Comparison of ENCODE assay signal across 8 cellular contexts in the genomic region with DNA sequence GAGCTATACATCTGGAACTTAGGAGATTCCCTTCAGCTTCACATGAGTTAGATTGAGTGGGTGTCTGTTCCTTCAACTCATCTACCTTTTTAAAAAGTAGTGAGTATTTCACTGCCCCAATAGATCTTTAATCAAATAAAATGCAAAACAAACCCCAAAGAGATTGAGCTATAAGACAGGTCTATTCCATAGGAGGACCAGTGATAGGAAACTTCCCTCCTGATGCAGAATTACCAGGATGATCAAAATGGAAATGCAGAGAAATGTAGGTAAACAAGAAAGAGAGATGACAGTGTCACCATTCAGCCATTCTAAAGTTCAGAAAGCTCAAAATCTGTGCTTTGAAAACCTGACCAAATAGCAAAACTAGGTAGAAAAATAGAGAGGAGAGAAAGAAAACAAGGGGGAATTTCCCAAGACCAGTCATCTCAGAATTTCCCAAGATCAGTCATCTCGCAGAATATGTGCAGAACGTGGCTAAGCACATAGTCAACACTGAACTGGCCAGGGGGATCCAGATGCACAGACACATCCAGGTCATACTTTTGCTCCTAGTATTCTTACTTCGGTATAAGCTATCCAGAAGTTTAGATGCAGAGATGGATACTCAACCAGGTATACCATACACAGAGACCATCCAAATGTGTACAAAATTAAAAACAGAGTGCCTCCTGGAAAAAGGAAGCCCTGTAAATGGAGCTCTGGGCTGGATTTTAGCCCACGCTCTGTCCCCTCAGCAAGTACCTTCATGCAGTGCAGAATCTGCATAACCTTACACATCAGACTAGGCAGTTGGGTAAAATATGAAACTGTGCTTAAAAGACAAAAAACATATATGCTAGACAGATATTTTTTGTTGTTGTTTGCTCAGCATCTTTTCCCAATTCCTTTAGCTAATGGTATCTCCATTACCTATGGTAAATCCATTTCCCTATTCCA. TPM values are rescaled to one million over a fixed set of nuclear protein-coding genes. Genes with fewer than 3 reads are reported as not detected.
DNase-seq lines count a peak whose midpoint lies in the region; ATAC-seq and TF ChIP-seq lines count a peak whose summit lies in the region.

No MANE protein-coding gene starts in this region.

- no peak for TF ChIP-seq POLR2A in Peyer's patch (IDR thresholded peaks at IDR 0.05)

- intact Hi-C loops in CD4-positive, alpha-beta memory T cell (cut with micrococcal nuclease): no loop called here

- no peaks in the 10 kb centered on the region for H3K9me3 ChIP-seq in CD4-positive, alpha-beta memory T cell (ENCODE audit: control insufficient read depth in 1 of 2, low read length in 2 of 2)
- H3K9me3 ChIP-seq in Peyer's patch (no peaks in the 10 kb centered on the region), MG63 (no peaks in the 10 kb centered on the region)

- no peaks in the 10 kb centered on the region for H3K9me3 Mint-ChIP-seq in activated naive CD8-positive, alpha-beta T cell (ENCODE audit: low read depth)
- no peaks in the 10 kb centered on the region for H3K9me3 Mint-ChIP-seq in CD4-positive, alpha-beta memory T cell

- H3K36me3 Mint-ChIP-seq in activated naive CD8-positive, alpha-beta T cell: no peaks in the 10 kb centered on the region
- H3K36me3 Mint-ChIP-seq in CD4-positive, alpha-beta memory T cell: no peaks in the 10 kb centered on the region

- H3K4me1 ChIP-seq in CD4-positive, alpha-beta memory T cell (ENCODE audit: insufficient read depth, low read length): no peaks in the 10 kb centered on the region
- H3K4me1 ChIP-seq in Peyer's patch: no peaks in the 10 kb centered on the region

- no peak overlapping the region for H3K4me3 ChIP-seq in CD4-positive, alpha-beta memory T cell (ENCODE audit: low read length in 2 of 2)
- H3K4me3 ChIP-seq in Peyer's patch: no peak overlapping the region
- H3K4me3 ChIP-seq in MG63: no peak overlapping the region

- peak; percentile 17 for DNase-seq in activated CD4-positive, alpha-beta T cell treated with anti-CD3 and anti-CD28 coated beads for 24 hours (ENCODE audit: low read depth in 2 of 2)
- no peak for DNase-seq in activated CD4-positive, alpha-beta T cell treated with anti-CD3 and anti-CD28 coated beads for 1 hour
- DNase-seq in stimulated activated CD8-positive, alpha-beta memory T cell treated with anti-CD3 and anti-CD28 coated beads, Interleukin-4, amount 100 ng/mL, for 24 hours (ENCODE audit: low read depth): peak; percentile 11
- DNase-seq in CD4-positive, alpha-beta memory T cell: no peak
- DNase-seq in Peyer's patch: no peak
- DNase-seq in MG63: no peak

- POLR2A ChIA-PET in CD4-positive, alpha-beta memory T cell (lab: Charles Lee; ENCODE audit: partially characterized antibody): no interaction called here

- H3K4me3 Mint-ChIP-seq in activated naive CD8-positive, alpha-beta T cell: peak overlapping the region; percentile 8
- H3K4me3 Mint-ChIP-seq in CD4-positive, alpha-beta memory T cell: no peak overlapping the region

- H3K27ac Mint-ChIP-seq in activated naive CD8-positive, alpha-beta T cell: peak overlapping the region; percentile 73
- H3K27ac Mint-ChIP-seq in CD4-positive, alpha-beta memory T cell: no peak overlapping the region

- no peaks in the 10 kb centered on the region for H3K36me3 ChIP-seq in CD4-positive, alpha-beta memory T cell (ENCODE audit: insufficient read depth, low read length)
- no peaks in the 10 kb centered on the region for H3K36me3 ChIP-seq in Peyer's patch
- no peaks in the 10 kb centered on the region for H3K36me3 ChIP-seq in MG63

- peak; percentile 92 for ATAC-seq in HG02981 (IDR thresholded peaks at IDR 0.05; ENCODE audit: unreplicated experiment)

- peaks cover 19% of the 10 kb centered on the region for H3K4me1 Mint-ChIP-seq in activated naive CD8-positive, alpha-beta T cell (ENCODE audit: low read depth)
- peaks cover 0 to 6% (median 0%) of the 10 kb centered on the region in 4 donors for H3K4me1 Mint-ChIP-seq in CD4-positive, alpha-beta memory T cell

- no peak for TF ChIP-seq CTCF in Peyer's patch (IDR thresholded peaks at IDR 0.05)

- no peaks in the 10 kb centered on the region for H3K27me3 Mint-ChIP-seq in activated naive CD8-positive, alpha-beta T cell
- H3K27me3 Mint-ChIP-seq in CD4-positive, alpha-beta memory T cell: no peaks in the 10 kb centered on the region

- no peaks in the 10 kb centered on the region for H3K27me3 ChIP-seq in CD4-positive, alpha-beta memory T cell (ENCODE audit: insufficient read depth, low read length)
- H3K27me3 ChIP-seq in Peyer's patch (no peaks in the 10 kb centered on the region), MG63 (no peaks in the 10 kb centered on the region)

- no peak overlapping the region for H3K27ac ChIP-seq in CD4-positive, alpha-beta memory T cell (ENCODE audit: low read depth, low read length)
- no peak overlapping the region for H3K27ac ChIP-seq in Peyer's patch

- CTCF ChIA-PET in CD4-positive, alpha-beta memory T cell (lab: Charles Lee; ENCODE audit: partially characterized antibody): interaction anchor here (1.3 kb wide), 1 partner anchor 549 kb away, joined by 3 read pairs; no protein-coding TSS in a partner anchor

RNA-seq across cellular contexts. Expression of a gene that starts 27.4 kb away (rescaled TPM):
- total RNA-seq in CD4-positive, alpha-beta memory T cell: 1 to 10 TPM; 3.6 to 3.7 TPM
- polyA plus RNA-seq in CD4-positive, alpha-beta memory T cell: under 1 TPM; 0.07 to 0.41 TPM
- total RNA-seq in Peyer's patch: 100 to 1,000 TPM in 2 of 4 donors, 10 to 100 TPM in 2; 11.6 to 178 (median 114) TPM
- 2.2 and 4.2 TPM in 2 replicates for total RNA-seq in MG63 (2014; rRNA removed; shearing (Covaris generic); ENCODE audit: low replicate concordance)

RNA-seq across cellular contexts. Expression of a gene that starts 55.5 kb away (rescaled TPM):
- total RNA-seq in CD4-positive, alpha-beta memory T cell: 10 to 100 TPM; 15.7 to 16.2 TPM
- polyA plus RNA-seq in CD4-positive, alpha-beta memory T cell: 10 to 100 TPM; 12.1 to 13.5 TPM
- 1 to 10 TPM; 1.2 to 7.1 (median 5.1) TPM for total RNA-seq in Peyer's patch
- 7.3 and 12.5 TPM in 2 replicates for total RNA-seq in MG63 (2014; rRNA removed; shearing (Covaris generic); ENCODE audit: low replicate concordance)

Comparison
In these comparisons a context has a peak if more than half of its experiments do, and no peak if none do; other contexts are left out.
1. DNase-seq: peak in activated CD4-positive, alpha-beta T cell treated with anti-CD3 and anti-CD28 coated beads for 24 hours (2 of 2) and stimulated activated CD8-positive, alpha-beta memory T cell treated with anti-CD3 and anti-CD28 coated beads, Interleukin-4, amount 100 ng/mL, for 24 hours (single experiment); none in activated CD4-positive, alpha-beta T cell treated with anti-CD3 and anti-CD28 coated beads for 1 hour (single experiment), CD4-positive, alpha-beta memory T cell (0 of 5), Peyer's patch (0 of 3) and MG63 (single experiment).